18 cellular contexts compared by ENCODE assay signal in genomic region chr13:90889906-90890305, GRCh38.
"Had no signal": no experiment of that assay in that cellular context is flagged by ENCODE, and none has a peak within 500 bp of the region (broad histone marks: within the 10 kb centered on the region; RNA-seq: fewer than 3 reads in every experiment).

No MANE protein-coding gene starts in this region.

- DNase-seq: cortex of kidney; dorsolateral prefrontal cortex; effector memory CD4-positive, alpha-beta T cell; gastrocnemius medialis; heart right ventricle; hypothalamus; immature natural killer cell; left ventricle myocardium inferior; lower lobe of right lung; naive thymus-derived CD4-positive, alpha-beta T cell; nephron progenitor cell; posterior cingulate gyrus; right cardiac atrium; small intestine; stimulated activated CD4-positive, alpha-beta T cell treated with anti-CD3 and anti-CD28 coated beads, Interleukin-2, amount 100 ng/mL, for 48 hours; stimulated activated naive CD4-positive, alpha-beta T cell treated with Interleukin-2 at 50 U/mL for 16 hours had no signal

- H3K9me3 Mint-ChIP-seq: nephron progenitor cell, type B pancreatic cell had no signal

- H3K36me3 Mint-ChIP-seq: immature natural killer cell; memory B cell; naive thymus-derived CD4-positive, alpha-beta T cell; type B pancreatic cell had no signal

- H3K27me3 Mint-ChIP-seq: memory B cell; naive thymus-derived CD4-positive, alpha-beta T cell; type B pancreatic cell had no signal

- H3K4me1 Mint-ChIP-seq: immature natural killer cell, memory B cell had no signal

- H3K27ac Mint-ChIP-seq: immature natural killer cell; memory B cell; naive thymus-derived CD4-positive, alpha-beta T cell; nephron progenitor cell; type B pancreatic cell had no signal

- H3K4me3 Mint-ChIP-seq: immature natural killer cell; memory B cell; naive thymus-derived CD4-positive, alpha-beta T cell; nephron progenitor cell; type B pancreatic cell had no signal
